In the genomic region with DNA sequence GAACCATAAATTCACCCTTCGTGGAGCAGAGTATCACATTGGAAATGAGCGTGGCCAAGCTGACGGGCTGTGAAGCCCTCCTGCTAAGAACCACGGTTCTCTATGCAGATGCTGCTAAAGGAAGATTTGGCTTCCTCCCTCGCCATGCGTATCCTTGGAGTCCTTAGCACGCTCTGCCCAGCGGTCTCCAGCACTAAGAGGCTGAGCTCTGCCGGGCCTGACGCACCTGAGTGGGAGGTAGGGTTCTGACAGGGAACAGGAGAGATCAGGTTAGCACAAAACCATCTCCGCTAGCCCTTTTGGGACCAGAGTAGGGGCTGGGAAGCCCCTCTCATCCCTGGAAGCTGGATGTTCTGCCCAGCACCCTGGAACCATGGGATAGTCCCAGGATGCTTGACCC, we compare ENCODE assay signal across 25 cellular contexts.
"Had no signal": no experiment of that assay in that cellular context is flagged by ENCODE, and none has a peak within 500 bp of the region (broad histone marks: within the 10 kb centered on the region; RNA-seq: fewer than 3 reads in every experiment).

No MANE protein-coding gene starts in this region.

- H3K9me3 ChIP-seq: gastrocnemius medialis, left ventricle myocardium inferior, lower lobe of right lung, pancreas, prostate gland, right lobe of liver, spleen, upper lobe of left lung, vagina had no signal

- H3K27me3 Mint-ChIP-seq: stimulated activated naive CD8-positive, alpha-beta T cell treated with anti-CD3 and anti-CD28 coated beads, Interleukin-15, amount 100 ng/mL, for 72 hours had no signal

- H3K27ac ChIP-seq: left ventricle myocardium inferior, lower lobe of right lung, neural progenitor cell, prostate gland, right lobe of liver, spleen, upper lobe of left lung, vagina had no signal

- H3K27me3 ChIP-seq: gastrocnemius medialis, neural progenitor cell, pancreas, right lobe of liver, upper lobe of left lung, vagina had no signal

- H3K4me1 Mint-ChIP-seq: immature natural killer cell; stimulated activated naive B cell treated with anti-CD40 and anti-IgM and Interleukin-4, amounts not matched to agents 10 μg/mL and 1 μg/mL and 100 μg/mL, for 72 hours; stimulated activated naive CD8-positive, alpha-beta T cell treated with anti-CD3 and anti-CD28 coated beads, Interleukin-15, amount 100 ng/mL, for 72 hours had no signal

- DNase-seq: cerebellar nuclear complex; endodermal cell; erythroblast; gastrocnemius medialis; immature natural killer cell; left ventricle myocardium inferior; lower lobe of right lung; occipital lobe; pancreas; retina; right lobe of liver; spleen; stimulated activated CD4-positive, alpha-beta T cell treated with anti-CD3 and anti-CD28 coated beads, Interleukin-2, amount 100 ng/mL, for 24 hours; stimulated activated CD4-positive, alpha-beta T cell treated with anti-CD3 and anti-CD28 coated beads, Interleukin-4, amount 100 ng/mL, for 4 hours; stimulated activated naive B cell treated with anti-CD40 and anti-IgM and Interleukin-4, amounts not matched to agents 10 μg/mL and 1 μg/mL and 100 μg/mL, for 72 hours; stimulated activated naive CD8-positive, alpha-beta T cell treated with anti-CD3 and anti-CD28 coated beads, Interleukin-15, amount 100 ng/mL, for 72 hours; substantia nigra; upper lobe of left lung had no signal

- H3K4me3 Mint-ChIP-seq: dendritic cell treated with granulocyte-macrophage colony-stimulating factor and Interleukin-4, amounts not matched to agents 40 ng/mL and 50 ng/mL, for 4 days; endodermal cell; immature natural killer cell; memory B cell; mesothelial cell of epicardium; natural killer cell treated with Interleukin-12 subunit alpha and Interleukin-12 subunit beta and Interleukin-15 and Interleukin-18, amount 100 ng/mL, for 72 hours; neural progenitor cell; stimulated activated naive B cell treated with anti-CD40 and anti-IgM and Interleukin-4, amounts not matched to agents 10 μg/mL and 1 μg/mL and 100 μg/mL, for 72 hours; stimulated activated naive CD8-positive, alpha-beta T cell treated with anti-CD3 and anti-CD28 coated beads, Interleukin-15, amount 100 ng/mL, for 72 hours had no signal

- H3K36me3 ChIP-seq: gastrocnemius medialis, left ventricle myocardium inferior, lower lobe of right lung, neural progenitor cell, pancreas, prostate gland, right lobe of liver, spleen, upper lobe of left lung, vagina had no signal

- H3K9me3 Mint-ChIP-seq: dendritic cell treated with granulocyte-macrophage colony-stimulating factor and Interleukin-4, amounts not matched to agents 40 ng/mL and 50 ng/mL, for 4 days; endodermal cell; immature natural killer cell; memory B cell; mesothelial cell of epicardium; natural killer cell treated with Interleukin-12 subunit alpha and Interleukin-12 subunit beta and Interleukin-15 and Interleukin-18, amount 100 ng/mL, for 72 hours; neural progenitor cell; stimulated activated naive B cell treated with anti-CD40 and anti-IgM and Interleukin-4, amounts not matched to agents 10 μg/mL and 1 μg/mL and 100 μg/mL, for 72 hours; stimulated activated naive CD8-positive, alpha-beta T cell treated with anti-CD3 and anti-CD28 coated beads, Interleukin-15, amount 100 ng/mL, for 72 hours had no signal

- ATAC-seq: gastrocnemius medialis; lower lobe of right lung; natural killer cell treated with Interleukin-12 subunit alpha and Interleukin-12 subunit beta and Interleukin-15 and Interleukin-18, amount 100 ng/mL, for 72 hours; pancreas; right lobe of liver had no signal

- H3K36me3 Mint-ChIP-seq: immature natural killer cell; memory B cell; mesothelial cell of epicardium; natural killer cell treated with Interleukin-12 subunit alpha and Interleukin-12 subunit beta and Interleukin-15 and Interleukin-18, amount 100 ng/mL, for 72 hours; neural progenitor cell; stimulated activated naive B cell treated with anti-CD40 and anti-IgM and Interleukin-4, amounts not matched to agents 10 μg/mL and 1 μg/mL and 100 μg/mL, for 72 hours had no signal

- H3K27ac Mint-ChIP-seq: dendritic cell treated with granulocyte-macrophage colony-stimulating factor and Interleukin-4, amounts not matched to agents 40 ng/mL and 50 ng/mL, for 4 days; endodermal cell; immature natural killer cell; memory B cell; mesothelial cell of epicardium; natural killer cell treated with Interleukin-12 subunit alpha and Interleukin-12 subunit beta and Interleukin-15 and Interleukin-18, amount 100 ng/mL, for 72 hours; stimulated activated naive B cell treated with anti-CD40 and anti-IgM and Interleukin-4, amounts not matched to agents 10 μg/mL and 1 μg/mL and 100 μg/mL, for 72 hours had no signal

- H3K4me1 ChIP-seq: left ventricle myocardium inferior, prostate gland, right lobe of liver, spleen had no signal

- H3K4me3 ChIP-seq: gastrocnemius medialis, left ventricle myocardium inferior, lower lobe of right lung, neural progenitor cell, pancreas, prostate gland, right lobe of liver, spleen, upper lobe of left lung, vagina had no signal
